1 cellular context compared by ENCODE assay signal in genomic region chr16:26969589-26970217, GRCh38.
TF ChIP-seq lines count a peak whose summit lies in the region.

No MANE protein-coding gene starts in this region.

TF ChIP-seq in K562, 482 proteins besides CTCF, POLR2A, EP300 and RAD21 (continued from another document and continues in another):
- TF ChIP-seq ZHX1 (conservative IDR thresholded peaks at IDR 0.05; ENCODE audit: low read length) (no peak), NFRKB (IDR thresholded peaks at IDR 0.05; ENCODE audit: low read depth) (no peak), RNF2 (IDR thresholded peaks at IDR 0.05) (no peak), MYNN (IDR thresholded peaks at IDR 0.05) (no peak), MYNN (CRISPR knock-in tag; IDR thresholded peaks at IDR 0.05) (no peak), MCM2 (IDR thresholded peaks at IDR 0.05; ENCODE audit: low read depth) (no peak), ZKSCAN8 (CRISPR knock-in tag; IDR thresholded peaks at IDR 0.05) (peak; percentile 92; the same call in 1 of the 2 replicates), MEIS2 (IDR thresholded peaks at IDR 0.05; ENCODE audit: partially characterized antibody) (peak; percentile 56), ZNF740 (CRISPR knock-in tag; IDR thresholded peaks at IDR 0.05) (no peak), ZNF740 (tag; IDR thresholded peaks at IDR 0.05) (peak in 1 of 2 experiments; percentile 97; a peak in 2 of 4 replicates), HINFP (tag; conservative IDR thresholded peaks at IDR 0.05; ENCODE audit: low read depth) (peak; percentile 95), RCOR1 (IDR thresholded peaks at IDR 0.05; ENCODE audit: borderline replicate concordance in 1 of 2, low read depth in 2 of 2, low read length in 2 of 2) (no peak), ZNF354B (CRISPR knock-in tag; IDR thresholded peaks at IDR 0.05) (peak; percentile 86), XRCC3 (IDR thresholded peaks at IDR 0.05) (no peak), ZNF583 (CRISPR knock-in tag; IDR thresholded peaks at IDR 0.05) (peak; percentile 89; the same call in 1 of the 2 replicates), FOXP1 (CRISPR knock-in tag; IDR thresholded peaks at IDR 0.05) (no peak), ZNF197 (CRISPR knock-in tag; IDR thresholded peaks at IDR 0.05; ENCODE audit: low read depth) (peak; percentile 95), OTX1 (CRISPR knock-in tag; IDR thresholded peaks at IDR 0.05) (peak; percentile 98), GATA2 (CRISPR knock-in tag; IDR thresholded peaks at IDR 0.05) (no peak), ZSCAN32 (CRISPR knock-in tag; IDR thresholded peaks at IDR 0.05) (no peak), ZNF639 (CRISPR knock-in tag; conservative IDR thresholded peaks at IDR 0.05 in 1 of 2, IDR thresholded peaks at IDR 0.05 in 1 of 2) (peak in 1 of 2 experiments; percentile 93; a peak in 2 of 4 replicates), ZNF347 (CRISPR knock-in tag; IDR thresholded peaks at IDR 0.05; ENCODE audit: low read depth) (no peak), DDX20 (tag; IDR thresholded peaks at IDR 0.05; ENCODE audit: low read depth) (peak; percentile 97), HMG20A (CRISPR knock-in tag; conservative IDR thresholded peaks at IDR 0.05) (no peak), ZNF41 (CRISPR knock-in tag; conservative IDR thresholded peaks at IDR 0.05) (peak; percentile 88), STAT5A (IDR thresholded peaks at IDR 0.05; ENCODE audit: borderline replicate concordance, low read length) (peak; percentile 29; the same call in 1 of the 2 replicates), GTF2A2 (tag; IDR thresholded peaks at IDR 0.05) (peak; percentile 83), DIDO1 (tag; IDR thresholded peaks at IDR 0.05; ENCODE audit: low read depth) (peak; percentile 96), IRF2 (CRISPR knock-in tag; IDR thresholded peaks at IDR 0.05) (no peak), U2AF1 (optimal IDR thresholded peaks at IDR 0.05; ENCODE audit: low read depth, low read length) (no peak)
- TF ChIP-seq, protein P1, sequence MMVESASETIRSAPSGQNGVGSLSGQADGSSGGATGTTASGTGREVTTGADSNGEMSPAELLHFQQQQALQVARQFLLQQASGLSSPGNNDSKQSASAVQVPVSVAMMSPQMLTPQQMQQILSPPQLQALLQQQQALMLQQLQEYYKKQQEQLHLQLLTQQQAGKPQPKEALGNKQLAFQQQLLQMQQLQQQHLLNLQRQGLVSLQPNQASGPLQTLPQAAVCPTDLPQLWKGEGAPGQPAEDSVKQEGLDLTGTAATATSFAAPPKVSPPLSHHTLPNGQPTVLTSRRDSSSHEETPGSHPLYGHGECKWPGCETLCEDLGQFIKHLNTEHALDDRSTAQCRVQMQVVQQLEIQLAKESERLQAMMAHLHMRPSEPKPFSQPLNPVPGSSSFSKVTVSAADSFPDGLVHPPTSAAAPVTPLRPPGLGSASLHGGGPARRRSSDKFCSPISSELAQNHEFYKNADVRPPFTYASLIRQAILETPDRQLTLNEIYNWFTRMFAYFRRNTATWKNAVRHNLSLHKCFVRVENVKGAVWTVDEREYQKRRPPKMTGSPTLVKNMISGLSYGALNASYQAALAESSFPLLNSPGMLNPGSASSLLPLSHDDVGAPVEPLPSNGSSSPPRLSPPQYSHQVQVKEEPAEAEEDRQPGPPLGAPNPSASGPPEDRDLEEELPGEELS (CRISPR knock-in tag; IDR thresholded peaks at IDR 0.05; ENCODE audit: borderline replicate concordance) = no peak
- TF ChIP-seq, protein P2, sequence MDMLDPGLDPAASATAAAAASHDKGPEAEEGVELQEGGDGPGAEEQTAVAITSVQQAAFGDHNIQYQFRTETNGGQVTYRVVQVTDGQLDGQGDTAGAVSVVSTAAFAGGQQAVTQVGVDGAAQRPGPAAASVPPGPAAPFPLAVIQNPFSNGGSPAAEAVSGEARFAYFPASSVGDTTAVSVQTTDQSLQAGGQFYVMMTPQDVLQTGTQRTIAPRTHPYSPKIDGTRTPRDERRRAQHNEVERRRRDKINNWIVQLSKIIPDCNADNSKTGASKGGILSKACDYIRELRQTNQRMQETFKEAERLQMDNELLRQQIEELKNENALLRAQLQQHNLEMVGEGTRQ (CRISPR knock-in tag; IDR thresholded peaks at IDR 0.05) = no peak
- TF ChIP-seq, protein P3, sequence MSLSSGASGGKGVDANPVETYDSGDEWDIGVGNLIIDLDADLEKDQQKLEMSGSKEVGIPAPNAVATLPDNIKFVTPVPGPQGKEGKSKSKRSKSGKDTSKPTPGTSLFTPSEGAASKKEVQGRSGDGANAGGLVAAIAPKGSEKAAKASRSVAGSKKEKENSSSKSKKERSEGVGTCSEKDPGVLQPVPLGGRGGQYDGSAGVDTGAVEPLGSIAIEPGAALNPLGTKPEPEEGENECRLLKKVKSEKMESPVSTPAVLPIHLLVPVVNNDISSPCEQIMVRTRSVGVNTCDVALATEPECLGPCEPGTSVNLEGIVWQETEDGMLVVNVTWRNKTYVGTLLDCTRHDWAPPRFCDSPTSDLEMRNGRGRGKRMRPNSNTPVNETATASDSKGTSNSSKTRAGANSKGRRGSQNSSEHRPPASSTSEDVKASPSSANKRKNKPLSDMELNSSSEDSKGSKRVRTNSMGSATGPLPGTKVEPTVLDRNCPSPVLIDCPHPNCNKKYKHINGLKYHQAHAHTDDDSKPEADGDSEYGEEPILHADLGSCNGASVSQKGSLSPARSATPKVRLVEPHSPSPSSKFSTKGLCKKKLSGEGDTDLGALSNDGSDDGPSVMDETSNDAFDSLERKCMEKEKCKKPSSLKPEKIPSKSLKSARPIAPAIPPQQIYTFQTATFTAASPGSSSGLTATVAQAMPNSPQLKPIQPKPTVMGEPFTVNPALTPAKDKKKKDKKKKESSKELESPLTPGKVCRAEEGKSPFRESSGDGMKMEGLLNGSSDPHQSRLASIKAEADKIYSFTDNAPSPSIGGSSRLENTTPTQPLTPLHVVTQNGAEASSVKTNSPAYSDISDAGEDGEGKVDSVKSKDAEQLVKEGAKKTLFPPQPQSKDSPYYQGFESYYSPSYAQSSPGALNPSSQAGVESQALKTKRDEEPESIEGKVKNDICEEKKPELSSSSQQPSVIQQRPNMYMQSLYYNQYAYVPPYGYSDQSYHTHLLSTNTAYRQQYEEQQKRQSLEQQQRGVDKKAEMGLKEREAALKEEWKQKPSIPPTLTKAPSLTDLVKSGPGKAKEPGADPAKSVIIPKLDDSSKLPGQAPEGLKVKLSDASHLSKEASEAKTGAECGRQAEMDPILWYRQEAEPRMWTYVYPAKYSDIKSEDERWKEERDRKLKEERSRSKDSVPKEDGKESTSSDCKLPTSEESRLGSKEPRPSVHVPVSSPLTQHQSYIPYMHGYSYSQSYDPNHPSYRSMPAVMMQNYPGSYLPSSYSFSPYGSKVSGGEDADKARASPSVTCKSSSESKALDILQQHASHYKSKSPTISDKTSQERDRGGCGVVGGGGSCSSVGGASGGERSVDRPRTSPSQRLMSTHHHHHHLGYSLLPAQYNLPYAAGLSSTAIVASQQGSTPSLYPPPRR (CRISPR knock-in tag; IDR thresholded peaks at IDR 0.05; ENCODE audit: borderline replicate concordance) = no peak
- TF ChIP-seq, protein P4, sequence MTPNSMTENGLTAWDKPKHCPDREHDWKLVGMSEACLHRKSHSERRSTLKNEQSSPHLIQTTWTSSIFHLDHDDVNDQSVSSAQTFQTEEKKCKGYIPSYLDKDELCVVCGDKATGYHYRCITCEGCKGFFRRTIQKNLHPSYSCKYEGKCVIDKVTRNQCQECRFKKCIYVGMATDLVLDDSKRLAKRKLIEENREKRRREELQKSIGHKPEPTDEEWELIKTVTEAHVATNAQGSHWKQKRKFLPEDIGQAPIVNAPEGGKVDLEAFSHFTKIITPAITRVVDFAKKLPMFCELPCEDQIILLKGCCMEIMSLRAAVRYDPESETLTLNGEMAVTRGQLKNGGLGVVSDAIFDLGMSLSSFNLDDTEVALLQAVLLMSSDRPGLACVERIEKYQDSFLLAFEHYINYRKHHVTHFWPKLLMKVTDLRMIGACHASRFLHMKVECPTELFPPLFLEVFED (CRISPR knock-in tag; conservative IDR thresholded peaks at IDR 0.05) = peak; percentile 93
- TF ChIP-seq, protein P5, sequence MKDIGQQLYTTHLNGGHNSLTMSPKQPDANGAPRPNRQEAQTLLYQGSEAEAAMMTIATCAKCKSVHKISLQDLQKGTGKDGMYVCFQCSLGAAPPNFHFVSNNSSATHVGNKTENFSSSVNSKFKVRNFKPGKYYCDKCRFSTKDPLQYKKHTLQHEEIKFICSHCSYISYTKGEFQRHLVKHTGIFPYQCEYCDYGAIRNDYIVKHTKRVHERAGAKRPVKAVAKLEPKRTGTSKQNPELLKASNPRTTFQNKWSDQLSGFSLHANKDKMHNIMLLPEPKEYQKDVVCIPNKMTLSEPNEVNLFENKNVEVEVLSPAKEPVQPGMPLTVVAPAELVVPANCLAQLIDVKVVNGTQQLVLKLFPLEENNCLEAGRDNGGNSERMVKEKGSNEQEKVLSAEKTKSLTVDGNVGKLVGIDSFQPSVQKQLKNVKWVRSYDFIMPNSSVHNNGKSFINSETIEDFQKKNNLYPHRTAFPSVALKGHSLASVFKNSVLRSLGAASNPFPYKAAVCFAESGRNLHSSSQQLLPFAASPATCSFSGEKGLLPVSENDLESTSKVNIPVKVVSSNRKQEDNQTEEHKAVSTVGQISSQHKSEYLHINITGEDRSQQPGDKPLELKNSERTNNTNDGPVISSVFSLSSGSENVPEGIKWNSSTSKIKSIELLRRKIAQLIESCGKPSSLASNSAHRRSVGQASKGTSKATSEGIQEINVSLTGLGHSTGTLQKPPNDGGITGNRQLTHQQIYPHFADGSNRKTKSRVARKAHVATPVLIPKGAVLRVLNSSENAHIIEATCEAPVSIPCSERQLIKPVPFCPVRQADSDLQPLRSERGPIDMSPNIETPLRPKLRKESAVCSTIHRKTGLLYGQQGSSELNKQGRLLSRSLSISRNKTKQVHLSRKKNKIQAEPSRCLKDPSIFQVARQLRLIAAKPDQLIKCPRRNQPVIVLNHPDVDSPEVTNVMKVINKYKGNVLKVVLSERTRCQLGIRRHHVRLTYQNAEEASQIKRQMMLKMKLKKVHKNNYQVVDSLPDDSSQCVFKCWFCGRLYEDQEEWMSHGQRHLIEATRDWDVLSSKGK (CRISPR knock-in tag; IDR thresholded peaks at IDR 0.05) = no peak
